In genomic region chr13:28718186-28718537, GRCh38 we compare ENCODE assay signal across 8 cellular contexts. TPM values are rescaled to one million over a fixed set of nuclear protein-coding genes. Genes with fewer than 3 reads are reported as not detected.
DNase-seq lines count a peak whose midpoint lies in the region; ATAC-seq, FAIRE-seq and TF ChIP-seq lines count a peak whose summit lies in the region.

No MANE protein-coding gene starts in this region.

- POLR2A ChIA-PET in BJ (lab: Charles Lee) (interaction anchor here (0.6 kb wide), 1 partner anchor 229 kb away, joined by 5 read pairs; no protein-coding TSS in a partner anchor), K562 (lab: Yijun Ruan, JAX) (no interaction called here)

- WGBS in K562 (ENCODE audit: insufficient coverage, low coverage, missing lambda C conversion rate), result 11% methylated on average over 8 of the region's 9 CpGs
- WGBS in suprapubic skin, result 8% methylated on average over 9 of the region's 9 CpGs

- CTCF ChIA-PET in BJ (lab: Yijun Ruan, JAX) (interaction anchor here (1.4 to 1.5 kb wide), 2 partner anchors 25 to 45 kb away, joined by 5 to 6 read pairs; no protein-coding TSS in a partner anchor), K562 (lab: Yijun Ruan, JAX; ENCODE audit: low intra/inter-chr PET ratio) (no interaction called here)

- H3K4me2 ChIP-seq in K562 (ENCODE audit: insufficient read depth, low read length), result peak overlapping the region; percentile 73

- intact Hi-C loops in K562 (cut with micrococcal nuclease), result no loop called here

- TF ChIP-seq EP300 in K562 (IDR thresholded peaks at IDR 0.05; ENCODE audit: low read length), result no peak
- no peak for TF ChIP-seq EP300 in suprapubic skin (IDR thresholded peaks at IDR 0.05)

- BruUV-seq in K562 (replicated peaks; lab: Mats Ljungman, UMichigan), result no TSS peak

- H3K9me3 ChIP-seq in K562 (replicated peaks; ENCODE audit: control insufficient read depth, insufficient read depth, low read depth, low read length), result no peaks in the 10 kb centered on the region
- no peaks in the 10 kb centered on the region for H3K9me3 ChIP-seq in suprapubic skin

- no peak for TF ChIP-seq RAD21 in K562 (CRISPR knock-in tag; conservative IDR thresholded peaks at IDR 0.05 in 1 of 2, IDR thresholded peaks at IDR 0.05 in 1 of 2)

- in situ Hi-C loops in K562 (cut with MboI), result no loop called here

- peak; percentile 15 for ATAC-seq in HG03575 (IDR thresholded peaks at IDR 0.05; ENCODE audit: extremely low read depth, insufficient number of reproducible peaks, low FRiP score, unreplicated experiment)
- ATAC-seq in K562, result no peak
- no peak for ATAC-seq in HG03196 (IDR thresholded peaks at IDR 0.05; ENCODE audit: unreplicated experiment)

- no peak for FAIRE-seq in K562 (lab: Jason Lieb, UNC)

- no peaks in the 10 kb centered on the region for H4K20me1 ChIP-seq in K562 (replicated peaks; ENCODE audit: control insufficient read depth, insufficient read depth, low read length)

- TF ChIP-seq POLR2A in K562 (conservative IDR thresholded peaks at IDR 0.05), result no peak
- TF ChIP-seq POLR2A in suprapubic skin (IDR thresholded peaks at IDR 0.05), result no peak

- no peak for TF ChIP-seq CTCF in BJ (IDR thresholded peaks at IDR 0.05; ENCODE audit: insufficient read depth, low read depth, low read length)
- no peak for TF ChIP-seq CTCF in K562 (IDR thresholded peaks at IDR 0.05 in 2 of 3, conservative IDR thresholded peaks at IDR 0.05 in 1 of 3; ENCODE audit: insufficient read depth in 2 of 3, low read depth in 1 of 3, low read length in 3 of 3)
- TF ChIP-seq CTCF in suprapubic skin (IDR thresholded peaks at IDR 0.05), result no peak

- H3K9me1 ChIP-seq in K562 (ENCODE audit: control insufficient read depth, insufficient read depth, low read length), result no peaks in the 10 kb centered on the region

- DNase-seq in BJ (ENCODE audit: low read depth) (no peak), K562 (ENCODE audit: extremely low read depth in 1 of 4, low spot score in 3 of 4) (no peak), kidney tubule cell (ENCODE audit: low spot score) (peak; percentile 4), suprapubic skin (ENCODE audit: low spot score in 2 of 2) (no peak), HuH-7.5 (ENCODE audit: low spot score) (no peak)
- DNase-seq in activated effector memory CD4-positive, alpha-beta T cell treated with anti-CD3 and anti-CD28 coated beads, Interleukin-2, amount 50 U/mL, for 16 hours, result no peak

- no peaks in the 10 kb centered on the region for H3K79me2 ChIP-seq in K562 (ENCODE audit: control insufficient read depth, insufficient read depth, low read length)

- no peaks in the 10 kb centered on the region for H3K36me3 ChIP-seq in BJ (ENCODE audit: control insufficient read depth, insufficient read depth, low read length)
- no peaks in the 10 kb centered on the region for H3K36me3 ChIP-seq in K562 (ENCODE audit: control insufficient read depth, insufficient read depth, low read length)
- no peaks in the 10 kb centered on the region for H3K36me3 ChIP-seq in suprapubic skin

- H3K4me1 ChIP-seq in K562 (replicated peaks in 1 of 2; ENCODE audit: control insufficient read depth in 2 of 2, insufficient read depth in 2 of 2, low read length in 2 of 2) (peaks cover 0 to 11% of the 10 kb centered on the region in 2 experiments; a peak in 3 of 5 replicates), suprapubic skin (peaks cover 24% of the 10 kb centered on the region)

- H3K27me3 ChIP-seq in BJ (ENCODE audit: control insufficient read depth, insufficient read depth, low read length) (no peaks in the 10 kb centered on the region), K562 (ENCODE audit: control insufficient read depth in 2 of 2, insufficient read depth in 2 of 2, low read length in 2 of 2) (no peaks in the 10 kb centered on the region; a peak in 1 of 5 replicates), suprapubic skin (no peaks in the 10 kb centered on the region)

- peak overlapping the region; percentile 59 to 89 for H3K9ac ChIP-seq in K562 (ENCODE audit: insufficient read depth in 1 of 2, low read depth in 2 of 2, low read length in 2 of 2)

- peak overlapping the region; percentile 91 for H2AFZ ChIP-seq in K562 (ENCODE audit: low read depth, low read length)

- H3K27ac ChIP-seq in K562 (ENCODE audit: extremely low read depth, low read depth, low read length) (peak overlapping the region; percentile 41; the same call in 1 of the 3 replicates), suprapubic skin (peak overlapping the region; percentile 81)

- peak overlapping the region; percentile 68 for H3K4me3 ChIP-seq in BJ (ENCODE audit: low read depth, low read length)
- peak overlapping the region; percentile 41 for H3K4me3 ChIP-seq in K562
- H3K4me3 ChIP-seq in suprapubic skin, result peak overlapping the region; percentile 55

TF ChIP-seq in K562, 482 proteins besides CTCF, POLR2A, EP300 and RAD21:
- TF ChIP-seq CEBPB (tag; IDR thresholded peaks at IDR 0.05) (peak; percentile 76), CEBPG (CRISPR knock-in tag; IDR thresholded peaks at IDR 0.05) (no peak), CEBPG (tag; conservative IDR thresholded peaks at IDR 0.05 in 1 of 2, IDR thresholded peaks at IDR 0.05 in 1 of 2) (peak in 1 of 2 experiments; percentile 50; a peak in 1 of 4 replicates), HMGN3 (IDR thresholded peaks at IDR 0.05; ENCODE audit: borderline replicate concordance, extremely low read depth, insufficient read length, low read depth, low read length) (no peak)
TF ChIP-seq in K562: peak in this region for 2.

RNA-seq across cellular contexts. Expression of gene SLC46A3, which starts 0.6 kb away (rescaled TPM):
- polyA plus RNA-seq in BJ (2011; rRNA removed) (5.9 and 7.8 TPM in 2 replicates), K562 (2011; rRNA removed) (1.2 and 2.6 TPM in 2 replicates), K562 (2014; fragmentation: Illumina TruSeq; extraction: Trizol) (0.32 and 0.58 TPM in 2 replicates), K562 (2014; fragmentation: Nextera tagmentation; extraction: Ambion mirVana) (under 1 TPM; 0.14 to 0.20 TPM), K562 (2014; rRNA removed) (0.37 and 0.73 TPM in 2 replicates)
- polyA minus RNA-seq in BJ (2011; rRNA and poly(A)+ RNA removed), result 2.2 and 2.6 TPM in 2 replicates
- 0.97 and 2.0 TPM in 2 replicates for total RNA-seq in K562 (2011; cell fraction: chromatin; rRNA removed; ENCODE audit: low replicate concordance)
- 0.50 and 1.2 TPM in 2 replicates for total RNA-seq in K562 (2011; cell fraction: nucleolus; rRNA removed)
- 1.5 and 2.1 TPM in 2 replicates for total RNA-seq in K562 (2011; cell fraction: nucleoplasm; rRNA removed)
- total RNA-seq in K562 (2014; rRNA removed) (0.54 and 0.61 TPM in 2 replicates), K562 (2014; rRNA removed; fragmentation: Illumina TruSeq; extraction: Trizol) (0.51 and 0.54 TPM in 2 replicates), K562 (2015; rRNA removed; fragmentation: Illumina TruSeq; extraction: Trizol) (0.38 and 0.43 TPM in 2 replicates), K562 (2021) (0.54 and 0.66 TPM in 2 replicates), suprapubic skin (10 to 100 TPM in 2 of 4 donors, 1 to 10 TPM in 2; 5.3 to 13.8 (median 9.6) TPM)
- 0.54 and 1.6 TPM in 2 replicates for polyA plus RNA-seq in K562 (2011; cell fraction: cytosol; rRNA removed)
- 1.5 and 4.8 TPM in 2 replicates for polyA plus RNA-seq in K562 (2011; cell fraction: nucleus; rRNA removed)
- 0.66 and 1.3 TPM in 2 replicates for polyA plus RNA-seq in K562 (2012)
- 1.4 and 1.6 TPM in 2 replicates for polyA minus RNA-seq in K562 (2011; rRNA and poly(A)+ RNA removed)
- 0.86 TPM in 1 of 2 replicates, not detected in the other for polyA minus RNA-seq in K562 (2011; cell fraction: cytosol; rRNA and poly(A)+ RNA removed)
- polyA minus RNA-seq in K562 (2011; cell fraction: nucleus; rRNA and poly(A)+ RNA removed), result 0.54 and 2.3 TPM in 2 replicates

RNA-seq across cellular contexts. Expression of gene POMP, which starts 59.2 kb away (rescaled TPM):
- polyA plus RNA-seq in BJ (2011; rRNA removed) (25.9 and 94.0 TPM in 2 replicates), K562 (2011; rRNA removed) (74.5 and 114 TPM in 2 replicates), K562 (2014; fragmentation: Illumina TruSeq; extraction: Trizol) (117 and 126 TPM in 2 replicates), K562 (2014; fragmentation: Nextera tagmentation; extraction: Ambion mirVana) (100 to 1,000 TPM; 506 to 647 TPM), K562 (2014; rRNA removed) (118 and 126 TPM in 2 replicates)
- polyA minus RNA-seq in BJ (2011; rRNA and poly(A)+ RNA removed), result 20.3 and 23.1 TPM in 2 replicates
- total RNA-seq in K562 (2011; cell fraction: chromatin; rRNA removed; ENCODE audit: low replicate concordance), result 3.7 and 7.5 TPM in 2 replicates
- 5.0 and 5.7 TPM in 2 replicates for total RNA-seq in K562 (2011; cell fraction: nucleolus; rRNA removed)
- total RNA-seq in K562 (2011; cell fraction: nucleoplasm; rRNA removed), result 9.3 and 10.8 TPM in 2 replicates
- total RNA-seq in K562 (2014; rRNA removed) (69.2 and 75.2 TPM in 2 replicates), K562 (2014; rRNA removed; fragmentation: Illumina TruSeq; extraction: Trizol) (143 and 170 TPM in 2 replicates), K562 (2015; rRNA removed; fragmentation: Illumina TruSeq; extraction: Trizol) (117 and 127 TPM in 2 replicates), K562 (2021) (116 and 120 TPM in 2 replicates), suprapubic skin (10 to 100 TPM; 24.1 to 48.7 (median 35.5) TPM)
- polyA plus RNA-seq in K562 (2011; cell fraction: cytosol; rRNA removed), result 13.9 and 38.6 TPM in 2 replicates
- 11.1 and 18.2 TPM in 2 replicates for polyA plus RNA-seq in K562 (2011; cell fraction: nucleus; rRNA removed)
- 122 and 246 TPM in 2 replicates for polyA plus RNA-seq in K562 (2012)
- 118 and 135 TPM in 2 replicates for polyA minus RNA-seq in K562 (2011; rRNA and poly(A)+ RNA removed)
- 27.0 and 34.8 TPM in 2 replicates for polyA minus RNA-seq in K562 (2011; cell fraction: cytosol; rRNA and poly(A)+ RNA removed)
- 5.5 and 15.0 TPM in 2 replicates for polyA minus RNA-seq in K562 (2011; cell fraction: nucleus; rRNA and poly(A)+ RNA removed)
